1 cellular context compared by ENCODE assay signal in genomic region chr20:49979030-49979832, GRCh38.
A peak's percentile ranks its signal among the peaks of the same experiment; 100 is the strongest.
TF ChIP-seq lines count a peak whose summit lies in the region.

No MANE protein-coding gene starts in this region.

TF ChIP-seq in HepG2, 621 proteins besides CTCF, POLR2A, EP300 and RAD21 (continued from another document and continues in another):
- peak; percentile 97; the same call in 1 of the 2 replicates for TF ChIP-seq ZNF512B (CRISPR knock-in tag; IDR thresholded peaks at IDR 0.05; ENCODE audit: borderline replicate concordance)
- no peak for TF ChIP-seq ZNF382 (CRISPR knock-in tag; IDR thresholded peaks at IDR 0.05; ENCODE audit: borderline replicate concordance)
- peak; percentile 92 for TF ChIP-seq ZFP90 (CRISPR knock-in tag; IDR thresholded peaks at IDR 0.05; ENCODE audit: borderline replicate concordance)
- peak; percentile 100 for TF ChIP-seq STAG1 (CRISPR knock-in tag; IDR thresholded peaks at IDR 0.05)
- 0 out of 2 replicates have a peak, but pooled peaks have one; percentile 12 for TF ChIP-seq MIER2 (CRISPR knock-in tag; IDR thresholded peaks at IDR 0.05)
- TF ChIP-seq ZFP62 (CRISPR knock-in tag; IDR thresholded peaks at IDR 0.05): no peak
- no peak for TF ChIP-seq CENPBD1 (CRISPR knock-in tag; IDR thresholded peaks at IDR 0.05; ENCODE audit: borderline replicate concordance, low read depth)
- 0 out of 2 replicates have a peak, but pooled peaks have one; percentile 62 for TF ChIP-seq TBP (CRISPR knock-in tag; IDR thresholded peaks at IDR 0.05)
- no peak for TF ChIP-seq LRRFIP1 (CRISPR knock-in tag; conservative IDR thresholded peaks at IDR 0.05)
- peak; percentile 85 for TF ChIP-seq THAP9 (CRISPR knock-in tag; IDR thresholded peaks at IDR 0.05; ENCODE audit: borderline replicate concordance)
- no peak for TF ChIP-seq ZNF354B (CRISPR knock-in tag; IDR thresholded peaks at IDR 0.05)
- TF ChIP-seq ZNF580 (CRISPR knock-in tag; IDR thresholded peaks at IDR 0.05; ENCODE audit: borderline replicate concordance, low read depth): peak; percentile 90
- TF ChIP-seq SOX13 (IDR thresholded peaks at IDR 0.05): no peak
- TF ChIP-seq SOX13 (CRISPR knock-in tag; conservative IDR thresholded peaks at IDR 0.05 in 1 of 2, IDR thresholded peaks at IDR 0.05 in 1 of 2): peak in 1 of 2 experiments; percentile 59; a peak in 2 of 4 replicates
- no peak for TF ChIP-seq SMARCE1 (IDR thresholded peaks at IDR 0.05; ENCODE audit: borderline replicate concordance)
- TF ChIP-seq ZNF3 (CRISPR knock-in tag; IDR thresholded peaks at IDR 0.05): no peak
- no peak for TF ChIP-seq SKI (IDR thresholded peaks at IDR 0.05; ENCODE audit: partially characterized antibody)
- TF ChIP-seq ZEB1 (IDR thresholded peaks at IDR 0.05; ENCODE audit: insufficient replicate concordance, low read depth): peak; percentile 79
- TF ChIP-seq AFF4 (CRISPR knock-in tag; IDR thresholded peaks at IDR 0.05): no peak
- no peak for TF ChIP-seq NPAS2 (CRISPR knock-in tag; IDR thresholded peaks at IDR 0.05; ENCODE audit: borderline replicate concordance)
- TF ChIP-seq E2F1 (CRISPR knock-in tag; IDR thresholded peaks at IDR 0.05): peak; percentile 66
- no peak for TF ChIP-seq CEBPB (IDR thresholded peaks at IDR 0.05; ENCODE audit: borderline replicate concordance, low read depth, low read length)
- peak; percentile 82; the same call in 1 of the 2 replicates for TF ChIP-seq ZNF546 (CRISPR knock-in tag; conservative IDR thresholded peaks at IDR 0.05)
- TF ChIP-seq ZNF577 (CRISPR knock-in tag; IDR thresholded peaks at IDR 0.05; ENCODE audit: borderline replicate concordance, low read depth): no peak
- no peak for TF ChIP-seq KLF11 (CRISPR knock-in tag; IDR thresholded peaks at IDR 0.05)
- TF ChIP-seq ZBTB34 (CRISPR knock-in tag; IDR thresholded peaks at IDR 0.05): no peak
- TF ChIP-seq ZNF10 (CRISPR knock-in tag; IDR thresholded peaks at IDR 0.05; ENCODE audit: borderline replicate concordance, low read depth): no peak; the same call in 1 of the 2 replicates
- no peak; the same call in 1 of the 2 replicates for TF ChIP-seq EED (CRISPR knock-in tag; IDR thresholded peaks at IDR 0.05)
- no peak for TF ChIP-seq GMEB2 (CRISPR knock-in tag; IDR thresholded peaks at IDR 0.05; ENCODE audit: low read depth)
- TF ChIP-seq BHLHE40 (IDR thresholded peaks at IDR 0.05; ENCODE audit: low read length): peak; percentile 89
- TF ChIP-seq AHR (CRISPR knock-in tag; IDR thresholded peaks at IDR 0.05): peak; percentile 94; the same call in 1 of the 2 replicates
- TF ChIP-seq ZNF343 (CRISPR knock-in tag; IDR thresholded peaks at IDR 0.05): no peak
- no peak for TF ChIP-seq ATAD3A (CRISPR knock-in tag; IDR thresholded peaks at IDR 0.05)
- TF ChIP-seq NFE2L1 (CRISPR knock-in tag; IDR thresholded peaks at IDR 0.05; ENCODE audit: borderline replicate concordance): peak; percentile 94
- TF ChIP-seq HES4 (CRISPR knock-in tag; IDR thresholded peaks at IDR 0.05; ENCODE audit: borderline replicate concordance): peak; percentile 92
- peak; percentile 80 for TF ChIP-seq TFDP2 (CRISPR knock-in tag; IDR thresholded peaks at IDR 0.05)
- TF ChIP-seq ZNF616 (CRISPR knock-in tag; IDR thresholded peaks at IDR 0.05; ENCODE audit: low read depth): 0 out of 2 replicates have a peak, but pooled peaks have one; percentile 75
- peak; percentile 46 for TF ChIP-seq TAF1 (CRISPR knock-in tag; IDR thresholded peaks at IDR 0.05)
- TF ChIP-seq HOXA7 (CRISPR knock-in tag; IDR thresholded peaks at IDR 0.05): no peak
- peak; percentile 83; the same call in 1 of the 2 replicates for TF ChIP-seq HOXA9 (CRISPR knock-in tag; IDR thresholded peaks at IDR 0.05; ENCODE audit: borderline replicate concordance)
- no peak for TF ChIP-seq TRIM24 (CRISPR knock-in tag; IDR thresholded peaks at IDR 0.05)
- TF ChIP-seq CERS6 (CRISPR knock-in tag; IDR thresholded peaks at IDR 0.05): no peak
- peak; percentile 5; the same call in 1 of the 2 replicates for TF ChIP-seq ZNF460 (CRISPR knock-in tag; IDR thresholded peaks at IDR 0.05; ENCODE audit: borderline replicate concordance)
- peak; percentile 87; the same call in 1 of the 2 replicates for TF ChIP-seq SMC3 (IDR thresholded peaks at IDR 0.05; ENCODE audit: low read length)
